ENCODE assay signal across 10 cellular contexts in the genomic region with DNA sequence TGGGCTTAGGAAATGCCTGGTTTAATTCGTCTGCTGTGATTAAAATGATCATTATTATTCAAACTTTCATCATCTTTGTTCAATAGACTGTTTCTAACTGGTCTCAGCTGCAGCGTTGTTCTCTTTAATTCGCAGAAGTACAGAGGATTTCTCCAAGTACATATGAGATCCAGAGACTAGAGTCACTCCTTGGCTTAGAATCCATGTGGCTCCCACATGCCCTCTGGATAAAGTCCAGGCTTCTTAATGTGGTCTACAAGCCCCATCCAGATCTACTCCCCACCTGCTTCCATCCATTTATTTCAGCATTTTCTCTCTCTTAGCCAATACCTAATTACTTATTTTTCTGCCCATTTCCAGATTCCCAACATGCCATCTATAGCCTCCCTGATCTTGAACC. TPM values are rescaled to one million over a fixed set of nuclear protein-coding genes. Genes with fewer than 3 reads are reported as not detected.
DNase-seq lines count a peak whose midpoint lies in the region; ATAC-seq and TF ChIP-seq lines count a peak whose summit lies in the region.
"Had no signal": no experiment of that assay in that cellular context is flagged by ENCODE, and none has a peak within 500 bp of the region (broad histone marks: within the 10 kb centered on the region; RNA-seq: fewer than 3 reads in every experiment).

No MANE protein-coding gene starts in this region.

- intact Hi-C loops in left ventricle myocardium inferior (cut with micrococcal nuclease), result no loop called here
- intact Hi-C loops in cardiac septum (cut with DNase I), result loop anchor here (5.0 kb wide), 1 partner anchor 42 kb away; a partner anchor contains a TSS

- peaks cover 16% of the 10 kb centered on the region for H3K36me3 ChIP-seq in left ventricle myocardium inferior
- peaks cover 2% of the 10 kb centered on the region for H3K36me3 ChIP-seq in urinary bladder (ENCODE audit: insufficient read depth)

- CTCF ChIA-PET in HEK293T (lab: Yijun Ruan, JAX), result no interaction called here

- H3K4me3 Mint-ChIP-seq in activated naive CD8-positive, alpha-beta T cell, result peak overlapping the region; percentile 89
- peak overlapping the region; percentile 81 for H3K4me3 Mint-ChIP-seq in memory B cell

- H3K9me3 Mint-ChIP-seq in activated naive CD8-positive, alpha-beta T cell (ENCODE audit: low read depth), result no peaks in the 10 kb centered on the region
- H3K9me3 Mint-ChIP-seq in memory B cell, result no peaks in the 10 kb centered on the region

- peaks cover 17% of the 10 kb centered on the region for H3K36me3 Mint-ChIP-seq in activated naive CD8-positive, alpha-beta T cell
- H3K36me3 Mint-ChIP-seq in memory B cell, result peaks cover 14% of the 10 kb centered on the region

- H3K4me1 Mint-ChIP-seq in activated naive CD8-positive, alpha-beta T cell (ENCODE audit: low read depth), result peaks cover 32% of the 10 kb centered on the region
- H3K4me1 Mint-ChIP-seq in memory B cell, result peaks cover 28% of the 10 kb centered on the region

- ATAC-seq in memory B cell (ENCODE audit: low read depth), result no peak

- DNase-seq in left ventricle myocardium inferior, result no peak
- no peak for DNase-seq in cardiac septum (ENCODE audit: low spot score)
- DNase-seq in memory B cell (ENCODE audit: low spot score in 2 of 2), result no peak
- no peak for DNase-seq in activated CD8-positive, alpha-beta memory T cell treated with anti-CD3 and anti-CD28 coated beads for 24 hours
- no peak for DNase-seq in H4 (ENCODE audit: low spot score)
- no peak for DNase-seq in HEK293T (ENCODE audit: extremely low spot score)
- DNase-seq: COR-L47, erythroblast had no signal

- H3K4me3 ChIP-seq in left ventricle myocardium inferior (peak overlapping the region; percentile 100), urinary bladder (ENCODE audit: low read depth, low read length) (no peak overlapping the region)

- no peak overlapping the region for H3K27ac Mint-ChIP-seq in activated naive CD8-positive, alpha-beta T cell
- peak overlapping the region; percentile 95 for H3K27ac Mint-ChIP-seq in memory B cell

- H3K27me3 ChIP-seq in left ventricle myocardium inferior (ENCODE audit: low read depth), result no peaks in the 10 kb centered on the region

- no peaks in the 10 kb centered on the region for H3K9me3 ChIP-seq in left ventricle myocardium inferior (replicated peaks)

- H3K27me3 Mint-ChIP-seq in activated naive CD8-positive, alpha-beta T cell, result no peaks in the 10 kb centered on the region
- no peaks in the 10 kb centered on the region for H3K27me3 Mint-ChIP-seq in memory B cell

- peaks cover 44% of the 10 kb centered on the region for H3K4me1 ChIP-seq in left ventricle myocardium inferior
- peaks cover 3% of the 10 kb centered on the region for H3K4me1 ChIP-seq in urinary bladder (ENCODE audit: insufficient read depth)

- TF ChIP-seq CTCF in left ventricle myocardium inferior (IDR thresholded peaks at IDR 0.05; ENCODE audit: borderline replicate concordance), result no peak

- H3K27ac ChIP-seq in left ventricle myocardium inferior (replicated peaks) (peak overlapping the region; percentile 87), urinary bladder (ENCODE audit: low read depth) (peak overlapping the region; percentile 77)

- WGBS in urinary bladder, result 34% methylated on average over 3 of the region's 3 CpGs

- POLR2A ChIA-PET in HEK293T (lab: Yijun Ruan, JAX), result no interaction called here

TF ChIP-seq in HEK293T, 16 proteins besides CTCF, POLR2A, EP300 and RAD21:
- TF ChIP-seq FOXM1 (IDR thresholded peaks at IDR 0.05; ENCODE audit: borderline replicate concordance) (no peak), SUZ12 (IDR thresholded peaks at IDR 0.05) (no peak), ELF4 (IDR thresholded peaks at IDR 0.05) (no peak), ARNT (IDR thresholded peaks at IDR 0.05) (no peak), SP1 (IDR thresholded peaks at IDR 0.05) (no peak), L3MBTL2 (conservative IDR thresholded peaks at IDR 0.05) (no peak), TARDBP (IDR thresholded peaks at IDR 0.05) (no peak), ZNF384 (IDR thresholded peaks at IDR 0.05) (no peak), CTBP1 (IDR thresholded peaks at IDR 0.05; ENCODE audit: borderline replicate concordance) (no peak), LEF1 (IDR thresholded peaks at IDR 0.05; ENCODE audit: borderline replicate concordance) (no peak), FOXK2 (IDR thresholded peaks at IDR 0.05) (no peak), HDGF (IDR thresholded peaks at IDR 0.05; ENCODE audit: borderline replicate concordance) (no peak), NFRKB (IDR thresholded peaks at IDR 0.05) (no peak), BHLHE40 (IDR thresholded peaks at IDR 0.05; ENCODE audit: borderline replicate concordance) (no peak), FOXA1 (IDR thresholded peaks at IDR 0.05) (no peak)
- TF ChIP-seq, protein P1, sequence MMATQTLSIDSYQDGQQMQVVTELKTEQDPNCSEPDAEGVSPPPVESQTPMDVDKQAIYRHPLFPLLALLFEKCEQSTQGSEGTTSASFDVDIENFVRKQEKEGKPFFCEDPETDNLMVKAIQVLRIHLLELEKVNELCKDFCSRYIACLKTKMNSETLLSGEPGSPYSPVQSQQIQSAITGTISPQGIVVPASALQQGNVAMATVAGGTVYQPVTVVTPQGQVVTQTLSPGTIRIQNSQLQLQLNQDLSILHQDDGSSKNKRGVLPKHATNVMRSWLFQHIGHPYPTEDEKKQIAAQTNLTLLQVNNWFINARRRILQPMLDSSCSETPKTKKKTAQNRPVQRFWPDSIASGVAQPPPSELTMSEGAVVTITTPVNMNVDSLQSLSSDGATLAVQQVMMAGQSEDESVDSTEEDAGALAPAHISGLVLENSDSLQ (IDR thresholded peaks at IDR 0.05), result no peak

RNA-seq across cellular contexts. Expression of a gene that starts 1.1 kb away (rescaled TPM):
- total RNA-seq in left ventricle myocardium inferior (2.6 TPM), cardiac septum (3.0 TPM), urinary bladder (12.0 TPM)
- 4.3 TPM for polyA plus RNA-seq in urinary bladder
- 5.2 and 6.1 TPM in 2 replicates for total RNA-seq in H4 (2014; rRNA removed; shearing (Covaris generic))

RNA-seq across cellular contexts. Expression of a gene that starts 28.6 kb away (rescaled TPM):
- total RNA-seq in left ventricle myocardium inferior (5.6 TPM), cardiac septum (7.7 TPM), urinary bladder (25.5 TPM)
- 83.8 TPM for polyA plus RNA-seq in urinary bladder
- total RNA-seq in H4 (2014; rRNA removed; shearing (Covaris generic)), result 3.5 and 5.8 TPM in 2 replicates

RNA-seq across cellular contexts. Expression of a gene that starts 43.6 kb away (rescaled TPM):
- total RNA-seq in left ventricle myocardium inferior (3.5 TPM), cardiac septum (5.1 TPM), urinary bladder (9.1 TPM)
- polyA plus RNA-seq in urinary bladder, result 9.5 TPM
- total RNA-seq in H4 (2014; rRNA removed; shearing (Covaris generic)), result 11.2 and 12.9 TPM in 2 replicates

RNA-seq across cellular contexts. Expression of a gene that starts 43.7 kb away (rescaled TPM):
- total RNA-seq in left ventricle myocardium inferior, result 3.9 TPM
- total RNA-seq in cardiac septum, result 1.2 TPM
- 11.9 TPM for total RNA-seq in urinary bladder
- polyA plus RNA-seq in urinary bladder, result 4.3 TPM
- total RNA-seq in H4 (2014; rRNA removed; shearing (Covaris generic)), result 1.0 TPM in 1 of 2 replicates, not detected in the other
